23 cellular contexts compared by ENCODE assay signal in the genomic region with DNA sequence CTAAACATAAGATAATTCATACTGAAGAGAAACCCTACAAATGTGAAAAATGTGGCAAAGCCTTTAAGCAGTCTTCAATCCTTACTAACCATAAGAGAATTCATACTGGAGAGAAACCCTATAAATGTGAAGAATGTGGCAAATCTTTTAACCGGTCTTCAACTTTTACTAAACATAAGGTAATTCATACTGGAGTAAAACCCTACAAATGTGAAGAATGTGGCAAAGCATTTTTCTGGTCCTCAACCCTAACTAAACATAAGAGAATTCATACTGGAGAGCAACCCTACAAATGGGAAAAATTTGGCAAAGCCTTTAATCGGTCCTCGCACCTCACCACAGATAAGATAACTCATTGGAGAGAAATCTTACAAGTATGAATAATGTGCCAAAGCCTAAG. TPM values are rescaled to one million over a fixed set of nuclear protein-coding genes. Genes with fewer than 3 reads are reported as not detected.
DNase-seq lines count a peak whose midpoint lies in the region; ATAC-seq, FAIRE-seq and TF ChIP-seq lines count a peak whose summit lies in the region.
"Had no signal": no experiment of that assay in that cellular context is flagged by ENCODE, and none has a peak within 500 bp of the region (broad histone marks: within the 10 kb centered on the region; RNA-seq: fewer than 3 reads in every experiment).

No MANE protein-coding gene starts in this region.

- H3K36me3 ChIP-seq in GM12878 (ENCODE audit: control insufficient read depth in 2 of 2, insufficient read depth in 2 of 2, low read length in 1 of 2), result peaks cover 0 to 5% of the 10 kb centered on the region in 2 experiments; a peak in 2 of 4 replicates
- peaks cover 56% of the 10 kb centered on the region for H3K36me3 ChIP-seq in iPS-20b (ENCODE audit: insufficient read depth, low read depth, low read length)
- H3K36me3 ChIP-seq in smooth muscle cell (ENCODE audit: low read depth), result peaks cover 78% of the 10 kb centered on the region
- H3K36me3 ChIP-seq in colonic mucosa, result peaks cover 12% of the 10 kb centered on the region

- H3K9me3 Mint-ChIP-seq in Calu3 (ENCODE audit: low read depth, unreplicated experiment), result peaks cover 15% of the 10 kb centered on the region

- intact Hi-C loops in Calu3 (cut with micrococcal nuclease; ENCODE audit: unreplicated experiment) (no loop called here), GM12878 (cut with micrococcal nuclease; ENCODE audit: unreplicated experiment) (no loop called here), colonic mucosa (cut with DNase I) (no loop called here)

- H3F3A ChIP-seq in smooth muscle cell (ENCODE audit: low read depth), result no peaks in the 10 kb centered on the region

- TF ChIP-seq POLR2A in GM12878 (IDR thresholded peaks at IDR 0.05; ENCODE audit: low read depth, low read length) (no peak), GM12891 (IDR thresholded peaks at IDR 0.05; ENCODE audit: low read depth, low read length) (no peak)

- SMC1A ChIA-PET in GM12878 (lab: Charles Lee; ENCODE audit: uncharacterized antibody, unreplicated experiment), result no interaction called here

- 98% methylated on average over 3 of the region's 3 CpGs for WGBS in GM12878 (ENCODE audit: insufficient coverage, insufficient replicate concordance, low lambda C conversion rate, missing lambda C conversion rate)
- 97% methylated on average over 3 of the region's 3 CpGs for whole genome bisulfite sequencing in smooth muscle cell (ENCODE audit: low lambda C conversion rate)

- no peak overlapping the region for H3K4me2 ChIP-seq in GM12878 (ENCODE audit: control insufficient read depth, insufficient read depth)
- H3K4me2 ChIP-seq in smooth muscle cell, result no peak overlapping the region

- H4K20me1 ChIP-seq in GM12878 (ENCODE audit: control insufficient read depth, insufficient read depth) (no peaks in the 10 kb centered on the region), smooth muscle cell (ENCODE audit: low read depth) (no peaks in the 10 kb centered on the region)

- CTCF ChIA-PET in Calu3 (lab: Charles Lee), result no interaction called here
- CTCF ChIA-PET in GM12878 (lab: Yijun Ruan, JAX), result no interaction called here

- DNase-seq in Calu3, result no peak
- DNase-seq in GM12878 (ENCODE audit: low read depth, low spot score), result no peak
- DNase-seq in smooth muscle cell (lab: John Stamatoyannopoulos, UW; ENCODE audit: unreplicated experiment), result no peak
- no peak for DNase-seq in colonic mucosa
- DNase-seq in GM12891 (ENCODE audit: insufficient read length, low spot score), result no peak
- no peak for DNase-seq in SW 1271 (lab: John Stamatoyannopoulos, UW)
- DNase-seq: DMS79, H9, KBM-7, MM.1S, NCI-H1048, NCI-H1417 treated with DMSO at 0.1 percent for 48 hours, NCI-H187, NCI-H2107, NCI-H446 treated with DMSO at 0.1 percent for 48 hours, NCI-H526 treated with DMSO at 0.1 percent for 48 hours, OCI-M1 had no signal

- H2AFZ ChIP-seq in GM12878 (ENCODE audit: control insufficient read depth, low read depth, low read length) (no peak overlapping the region), smooth muscle cell (ENCODE audit: low read depth) (no peak overlapping the region)

- H3K4me1 ChIP-seq in GM12878 (ENCODE audit: control insufficient read depth, insufficient read depth, low read length) (no peaks in the 10 kb centered on the region), iPS-20b (ENCODE audit: insufficient read depth, low read length) (no peaks in the 10 kb centered on the region), smooth muscle cell (ENCODE audit: low read depth) (no peaks in the 10 kb centered on the region), colonic mucosa (no peaks in the 10 kb centered on the region)
- H3K4me1 ChIP-seq: SJSA1 had no signal

- H3K4me3 ChIP-seq in GM12878, result no peak overlapping the region
- H3K4me3 ChIP-seq in iPS-20b (ENCODE audit: low read length), result peak overlapping the region; percentile 14; the same call in 1 of the 2 replicates
- peak overlapping the region; percentile 13 for H3K4me3 ChIP-seq in smooth muscle cell
- no peak overlapping the region for H3K4me3 ChIP-seq in colonic mucosa
- H3K4me3 ChIP-seq: SJSA1 had no signal

- H3K4me3 Mint-ChIP-seq in Calu3 (ENCODE audit: low read depth, unreplicated experiment), result no peak overlapping the region
- H3K4me3 Mint-ChIP-seq: CD14-positive monocyte, H9 had no signal

- TF ChIP-seq CTCF in Calu3 (IDR thresholded peaks at IDR 0.05; ENCODE audit: unreplicated experiment), result no peak
- no peak for TF ChIP-seq CTCF in GM12878 (IDR thresholded peaks at IDR 0.05 in 2 of 3, conservative IDR thresholded peaks at IDR 0.05 in 1 of 3; ENCODE audit: control insufficient read depth in 2 of 3, extremely low read depth in 1 of 3, insufficient read depth in 1 of 3, low read depth in 3 of 3, low read length in 3 of 3)
- TF ChIP-seq CTCF in smooth muscle cell (IDR thresholded peaks at IDR 0.05; ENCODE audit: borderline replicate concordance, insufficient read depth, poor library complexity, severe bottlenecking), result no peak
- TF ChIP-seq CTCF in colonic mucosa (IDR thresholded peaks at IDR 0.05), result no peak

- BruUV-seq in Calu3 (replicated peaks; lab: Mats Ljungman, UMichigan), result TSS peak; percentile 10
- no TSS peak for BruUV-seq in GM12878 (replicated peaks; lab: Mats Ljungman, UMichigan)

- H3K79me2 ChIP-seq in GM12878 (ENCODE audit: control insufficient read depth, insufficient read depth, low read length), result no peaks in the 10 kb centered on the region
- peaks cover 15% of the 10 kb centered on the region for H3K79me2 ChIP-seq in smooth muscle cell (ENCODE audit: low read depth)

- H3K36me3 Mint-ChIP-seq in Calu3 (ENCODE audit: insufficient read depth, unreplicated experiment), result peaks cover 13% of the 10 kb centered on the region

- FAIRE-seq in GM12878 (lab: Jason Lieb, UNC) (no peak), GM12891 (lab: Jason Lieb, UNC) (no peak)
- FAIRE-seq: RCC 7860 had no signal

- POLR2A ChIA-PET in GM12878 (lab: Charles Lee), result no interaction called here

- H3K27ac ChIP-seq in GM12878 (ENCODE audit: control insufficient read depth, insufficient read depth) (no peak overlapping the region), iPS-20b (ENCODE audit: low read length) (no peak overlapping the region), smooth muscle cell (ENCODE audit: low read depth) (no peak overlapping the region), colonic mucosa (no peak overlapping the region)
- H3K27ac ChIP-seq: SJSA1 had no signal

- in situ Hi-C loops in GM12878 (cut with MboI), result no loop called here

- no peak overlapping the region for H3K9ac ChIP-seq in GM12878 (ENCODE audit: control insufficient read depth, insufficient read depth, low read length)
- no peak overlapping the region for H3K9ac ChIP-seq in iPS-20b (ENCODE audit: low read depth, low read length)
- no peak overlapping the region for H3K9ac ChIP-seq in smooth muscle cell (ENCODE audit: low read depth)
- no peak overlapping the region for H3K9ac ChIP-seq in colonic mucosa (ENCODE audit: low read depth in 2 of 2, low read length in 2 of 2)

- RAD21 ChIA-PET in GM12878 (lab: Charles Lee; ENCODE audit: unreplicated experiment), result no interaction called here

- no peaks in the 10 kb centered on the region for H3K27me3 ChIP-seq in GM12878 (replicated peaks in 1 of 2; ENCODE audit: control insufficient read depth in 2 of 2, insufficient read depth in 2 of 2, low read length in 1 of 2)
- H3K27me3 ChIP-seq in iPS-20b (ENCODE audit: insufficient read depth, low read length), result no peaks in the 10 kb centered on the region
- H3K27me3 ChIP-seq in smooth muscle cell (ENCODE audit: low read depth), result no peaks in the 10 kb centered on the region
- no peaks in the 10 kb centered on the region for H3K27me3 ChIP-seq in colonic mucosa
- H3K27me3 ChIP-seq: SJSA1 had no signal

- H3K4me1 Mint-ChIP-seq in Calu3 (ENCODE audit: low read depth, unreplicated experiment), result no peaks in the 10 kb centered on the region
- H3K4me1 Mint-ChIP-seq: CD14-positive monocyte, H9 had no signal

- H3K9me3 ChIP-seq in GM12878 (replicated peaks; ENCODE audit: control insufficient read depth, insufficient read depth, low read length) (peaks cover 17% of the 10 kb centered on the region), iPS-20b (ENCODE audit: insufficient read depth, low read depth, low read length) (peaks cover 97% of the 10 kb centered on the region), smooth muscle cell (replicated peaks; ENCODE audit: low read depth) (peaks cover 84% of the 10 kb centered on the region), colonic mucosa (peaks cover 17% of the 10 kb centered on the region)

- H3K27ac Mint-ChIP-seq in Calu3 (ENCODE audit: unreplicated experiment), result no peak overlapping the region
- H3K27ac Mint-ChIP-seq: CD14-positive monocyte, H9 had no signal

- no peaks in the 10 kb centered on the region for H3K27me3 Mint-ChIP-seq in Calu3 (ENCODE audit: unreplicated experiment)

- no peak for TF ChIP-seq EP300 in GM12878 (IDR thresholded peaks at IDR 0.05; ENCODE audit: borderline replicate concordance in 1 of 2, control insufficient read depth in 1 of 2, low read depth in 2 of 2, low read length in 2 of 2)

- no peak for ATAC-seq in GM12878
- no peak for ATAC-seq in HG02885 (IDR thresholded peaks at IDR 0.05; ENCODE audit: poor library complexity, unreplicated experiment)
- ATAC-seq: Right ventricle myocardium inferior had no signal

- no peak for TF ChIP-seq RAD21 in GM12878 (IDR thresholded peaks at IDR 0.05; ENCODE audit: insufficient read depth, low read depth, low read length)

TF ChIP-seq in GM12878, 131 proteins besides CTCF, POLR2A, EP300 and RAD21 (continues in another document):
- no peak for TF ChIP-seq STAT3 (IDR thresholded peaks at IDR 0.05; ENCODE audit: low read depth, low read length)

TF ChIP-seq in GM12891, 5 proteins besides CTCF, POLR2A, EP300 and RAD21 (continues in another document):
- TF ChIP-seq POLR2AphosphoS5 (IDR thresholded peaks at IDR 0.05; ENCODE audit: low read depth, low read length), result no peak

RNA-seq across cellular contexts. Expression of a gene that starts 40.6 kb away (rescaled TPM):
- total RNA-seq in Calu3 (2022), result 14.5 and 17.3 TPM in 2 replicates
- total RNA-seq in GM12878 (2013; cell fraction: nucleolus; rRNA removed), result 71.5 and 73.7 TPM in 2 replicates
- 10.6 and 11.7 TPM in 2 replicates for total RNA-seq in GM12878 (2014; rRNA removed)
- 15.0 and 15.7 TPM in 2 replicates for total RNA-seq in GM12878 (2014; rRNA removed; fragmentation: Illumina TruSeq; extraction: Trizol)
- total RNA-seq in GM12878 (2021), result 7.8 and 11.9 TPM in 2 replicates
- polyA plus RNA-seq in GM12878 (2011; ENCODE audit: low read depth), result 4.9 TPM
- polyA plus RNA-seq in GM12878 (2011; rRNA removed), result 1.5 and 2.2 TPM in 2 replicates
- polyA plus RNA-seq in GM12878 (2011; cell fraction: cytosol; rRNA removed), result 0.93 and 0.99 TPM in 2 replicates
- polyA plus RNA-seq in GM12878 (2011; cell fraction: nucleus; rRNA removed), result 1.3 and 2.2 TPM in 2 replicates
- polyA plus RNA-seq in GM12878 (2012), result 4.1 and 5.6 TPM in 2 replicates
- 10.0 and 10.6 TPM in 2 replicates for polyA plus RNA-seq in GM12878 (2014; fragmentation: Illumina TruSeq; extraction: Trizol)
- 1 to 10 TPM; 7.8 to 8.5 TPM for polyA plus RNA-seq in GM12878 (2014; fragmentation: Nextera tagmentation; extraction: Ambion mirVana)
- polyA plus RNA-seq in GM12878 (2014; rRNA removed), result 6.1 and 8.7 TPM in 2 replicates
- polyA plus RNA-seq in GM12878 (2016; fragmentation: Nextera tagmentation; extraction: Ambion mirVana), result 1 to 10 TPM; 8.4 to 8.5 TPM
- polyA minus RNA-seq in GM12878 (2011; rRNA and poly(A)+ RNA removed), result 0.82 and 1.4 TPM in 2 replicates
- polyA minus RNA-seq in GM12878 (2011; cell fraction: cytosol; rRNA and poly(A)+ RNA removed), result 0.27 and 0.83 TPM in 2 replicates
- polyA minus RNA-seq in GM12878 (2011; cell fraction: nucleus; rRNA and poly(A)+ RNA removed), result 1.3 and 3.3 TPM in 2 replicates
- total RNA-seq in smooth muscle cell, result 23.5 and 29.0 TPM in 2 replicates
- 4.4 and 4.6 TPM in 2 replicates for polyA plus RNA-seq in smooth muscle cell
- 10 to 100 TPM; 11.2 to 14.1 TPM for total RNA-seq in colonic mucosa
- 4.5 TPM for polyA plus RNA-seq in GM12891 (2012; ENCODE audit: low read depth, missing spikeins)

Comparison
In these comparisons a context has a peak if more than half of its experiments do, and no peak if none do; other contexts are left out.
1. H3K4me3 ChIP-seq: peak in iPS-20b (single experiment) and smooth muscle cell (single experiment); none in GM12878 (single experiment) and colonic mucosa (single experiment).